In genomic region chr10:88116491-88116890, GRCh38 we compare ENCODE assay signal across 17 cellular contexts.
DNase-seq lines count a peak whose midpoint lies in the region; ATAC-seq, FAIRE-seq and TF ChIP-seq lines count a peak whose summit lies in the region.
"Had no signal": no experiment of that assay in that cellular context is flagged by ENCODE, and none has a peak within 500 bp of the region (broad histone marks: within the 10 kb centered on the region; RNA-seq: fewer than 3 reads in every experiment).

No MANE protein-coding gene starts in this region.

- peak; percentile 73 for FAIRE-seq in keratinocyte (lab: Jason Lieb, UNC)
- FAIRE-seq: endometrium had no signal

- ATAC-seq in GM21360 (IDR thresholded peaks at IDR 0.05; ENCODE audit: unreplicated experiment), result no peak

- intact Hi-C loops in uterus (cut with DNase I; ENCODE audit: low total_unique reads), result no loop called here

- H3K79me2 ChIP-seq in keratinocyte (ENCODE audit: control insufficient read depth, insufficient read depth, low read length), result no peaks in the 10 kb centered on the region

- no peaks in the 10 kb centered on the region for H3K9me1 ChIP-seq in keratinocyte (ENCODE audit: control insufficient read depth, extremely low read depth, insufficient read depth, low read length)

- H3K27ac ChIP-seq in BLaER1 (peak overlapping the region; percentile 66), keratinocyte (ENCODE audit: control insufficient read depth, insufficient read depth, low read length) (peak overlapping the region; percentile 39), uterus (no peak overlapping the region)
- H3K27ac ChIP-seq: left ventricle myocardium inferior had no signal

- H3K9me3 ChIP-seq in BLaER1 (no peaks in the 10 kb centered on the region), keratinocyte (ENCODE audit: control insufficient read depth, low read depth, low read length) (no peaks in the 10 kb centered on the region), uterus (no peaks in the 10 kb centered on the region)
- H3K9me3 ChIP-seq: left ventricle myocardium inferior had no signal

- H3K4me1 ChIP-seq in BLaER1 (peaks cover 87% of the 10 kb centered on the region), keratinocyte (ENCODE audit: control insufficient read depth, extremely low read depth, insufficient read depth, low read length) (peaks cover 19% of the 10 kb centered on the region), uterus (no peaks in the 10 kb centered on the region)

- peak overlapping the region; percentile 50 for H2AFZ ChIP-seq in keratinocyte (ENCODE audit: control insufficient read depth, low read length)

- no peak overlapping the region for H3K4me3 Mint-ChIP-seq in HFFc6
- H3K4me3 Mint-ChIP-seq: CD4-positive, CD25-positive, alpha-beta regulatory T cell; nephron; stimulated activated naive CD8-positive, alpha-beta T cell treated with anti-CD3 and anti-CD28 coated beads, Interleukin-15, Interleukin-2, amounts not matched to agents 100 ng/mL and 50 ng/mL, for 24 hours had no signal

- no peaks in the 10 kb centered on the region for H3K9me3 Mint-ChIP-seq in HFFc6
- H3K9me3 Mint-ChIP-seq: CD4-positive, CD25-positive, alpha-beta regulatory T cell; nephron had no signal

- no peaks in the 10 kb centered on the region for H3K36me3 ChIP-seq in BLaER1
- no peaks in the 10 kb centered on the region for H3K36me3 ChIP-seq in keratinocyte (ENCODE audit: control insufficient read depth in 2 of 2, extremely low read depth in 1 of 2, insufficient read depth in 2 of 2, low read length in 2 of 2)
- no peaks in the 10 kb centered on the region for H3K36me3 ChIP-seq in uterus
- H3K36me3 ChIP-seq: left ventricle myocardium inferior had no signal

- no peaks in the 10 kb centered on the region for H3K27me3 ChIP-seq in BLaER1
- H3K27me3 ChIP-seq in keratinocyte (ENCODE audit: control insufficient read depth, extremely low read depth, insufficient read depth, low read length), result no peaks in the 10 kb centered on the region
- no peaks in the 10 kb centered on the region for H3K27me3 ChIP-seq in uterus

- H3K4me1 Mint-ChIP-seq in HFFc6 (ENCODE audit: low read depth), result peaks cover under 1% of the 10 kb centered on the region; the same call in 1 of the 2 replicates
- H3K4me1 Mint-ChIP-seq: nephron had no signal

- TF ChIP-seq POLR2A in uterus (IDR thresholded peaks at IDR 0.05), result no peak

- H3K4me2 ChIP-seq in BLaER1 (peak overlapping the region; percentile 91), keratinocyte (ENCODE audit: control insufficient read depth, extremely low read depth, insufficient read depth, low read depth, low read length) (peak overlapping the region; percentile 25)

- H3K9ac ChIP-seq in BLaER1 (no peak overlapping the region), keratinocyte (ENCODE audit: control insufficient read depth, extremely low read depth, insufficient read depth, low read length) (no peak overlapping the region)

- no peaks in the 10 kb centered on the region for H3K36me3 Mint-ChIP-seq in HFFc6 (ENCODE audit: low read depth)
- H3K36me3 Mint-ChIP-seq: CD4-positive, CD25-positive, alpha-beta regulatory T cell had no signal

- H3K27me3 Mint-ChIP-seq in HFFc6 (ENCODE audit: insufficient read depth), result no peaks in the 10 kb centered on the region; the same call in 1 of the 2 replicates
- H3K27me3 Mint-ChIP-seq: CD4-positive, CD25-positive, alpha-beta regulatory T cell had no signal

- H4K20me1 ChIP-seq in BLaER1 (no peaks in the 10 kb centered on the region), keratinocyte (ENCODE audit: control insufficient read depth, extremely low read depth, insufficient read depth, low read length) (no peaks in the 10 kb centered on the region)

- no peak for TF ChIP-seq CTCF in HFFc6 (IDR thresholded peaks at IDR 0.05)
- TF ChIP-seq CTCF in keratinocyte (optimal IDR thresholded peaks at IDR 0.05 in 1 of 3, IDR thresholded peaks at IDR 0.05 in 1 of 3, conservative IDR thresholded peaks at IDR 0.05 in 1 of 3; ENCODE audit: extremely low read depth in 1 of 3, insufficient read depth in 2 of 3, low read length in 3 of 3), result no peak
- TF ChIP-seq CTCF in uterus (IDR thresholded peaks at IDR 0.05), result no peak

- dilution Hi-C loops in keratinocyte (cut with MboI; ENCODE audit: extremely low pct_ligation_motif_present, low sequenced_read_pairs), result no loop called here

- H3K4me3 ChIP-seq in BLaER1 (no peak overlapping the region), keratinocyte (ENCODE audit: control insufficient read depth in 2 of 3, extremely low read depth in 1 of 3, insufficient read depth in 2 of 3, low read depth in 1 of 3, low read length in 3 of 3) (no peak overlapping the region), uterus (no peak overlapping the region)
- H3K4me3 ChIP-seq: left ventricle myocardium inferior had no signal

- no peak overlapping the region for H3K27ac Mint-ChIP-seq in HFFc6
- H3K27ac Mint-ChIP-seq: CD4-positive, CD25-positive, alpha-beta regulatory T cell; nephron; stimulated activated naive CD8-positive, alpha-beta T cell treated with anti-CD3 and anti-CD28 coated beads, Interleukin-15, Interleukin-2, amounts not matched to agents 100 ng/mL and 50 ng/mL, for 24 hours had no signal

- DNase-seq in HFFc6 (peak; percentile 89), RPMI7951 (ENCODE audit: low read depth) (peak; percentile 77), keratinocyte (ENCODE audit: low read depth, low spot score) (no peak), uterus (no peak), NCI-H2107 (lab: John Stamatoyannopoulos, UW) (no peak), NCI-H2081 (lab: John Stamatoyannopoulos, UW) (no peak)
- DNase-seq: activated naive CD4-positive, alpha-beta T cell treated with anti-CD3 and anti-CD28 coated beads, Interleukin-2, amount 50 U/mL, for 16 hours; GF-D8; left ventricle myocardium inferior; NCI-H1930; NCI-H82 had no signal

Comparison
In these comparisons a context has a peak if more than half of its experiments do, and no peak if none do; other contexts are left out.
1. H3K27ac ChIP-seq: peak in BLaER1 (single experiment) and keratinocyte (single experiment); none in uterus (0 of 2).
2. DNase-seq: peak in HFFc6 (single experiment) and RPMI7951 (single experiment); none in keratinocyte (single experiment), uterus (0 of 2), NCI-H2107 (single experiment) and NCI-H2081 (0 of 2).